In genomic region chr12:104230304-104230703, GRCh38 we compare ENCODE assay signal across 15 cellular contexts. TPM values are rescaled to one million over a fixed set of nuclear protein-coding genes. Genes with fewer than 3 reads are reported as not detected.
DNase-seq lines count a peak whose midpoint lies in the region; ATAC-seq, FAIRE-seq and TF ChIP-seq lines count a peak whose summit lies in the region.
"Had no signal": no experiment of that assay in that cellular context is flagged by ENCODE, and none has a peak within 500 bp of the region (broad histone marks: within the 10 kb centered on the region; RNA-seq: fewer than 3 reads in every experiment).

No MANE protein-coding gene starts in this region.

- no peak overlapping the region for H3K4me2 ChIP-seq in neural progenitor cell
- H3K4me2 ChIP-seq: PC-9 had no signal

- peaks cover 2% of the 10 kb centered on the region for H3K36me3 Mint-ChIP-seq in neural progenitor cell

- peaks cover 11% of the 10 kb centered on the region for H3K9me3 Mint-ChIP-seq in neural progenitor cell

- no peak overlapping the region for H3K9ac ChIP-seq in neural progenitor cell

- H3K4me3 ChIP-seq in left ventricle myocardium inferior (no peak overlapping the region), neural progenitor cell (no peak overlapping the region)
- H3K4me3 ChIP-seq: PC-9, SJSA1 had no signal

- TF ChIP-seq CTCF in left ventricle myocardium inferior (IDR thresholded peaks at IDR 0.05; ENCODE audit: borderline replicate concordance) (peak; percentile 13), neural progenitor cell (IDR thresholded peaks at IDR 0.05) (peak; percentile 27)

- H3F3A ChIP-seq in neural progenitor cell (ENCODE audit: low read depth): no peaks in the 10 kb centered on the region

- H3K4me3 Mint-ChIP-seq in neural progenitor cell: no peak overlapping the region

- H3K27ac ChIP-seq in left ventricle myocardium inferior (replicated peaks) (no peak overlapping the region), neural progenitor cell (no peak overlapping the region)
- H3K27ac ChIP-seq: PC-9, SJSA1 had no signal

- peaks cover 35% of the 10 kb centered on the region for H3K9me3 ChIP-seq in left ventricle myocardium inferior (replicated peaks)
- no peaks in the 10 kb centered on the region for H3K9me3 ChIP-seq in neural progenitor cell (ENCODE audit: low read depth)

- H3K4me1 ChIP-seq in left ventricle myocardium inferior (no peaks in the 10 kb centered on the region), neural progenitor cell (no peaks in the 10 kb centered on the region)
- H3K4me1 ChIP-seq: SJSA1 had no signal

- H3K79me2 ChIP-seq in neural progenitor cell (ENCODE audit: low read depth): no peaks in the 10 kb centered on the region

- H3K27me3 ChIP-seq in left ventricle myocardium inferior (ENCODE audit: low read depth) (no peaks in the 10 kb centered on the region), neural progenitor cell (no peaks in the 10 kb centered on the region)
- H3K27me3 ChIP-seq: SJSA1 had no signal

- intact Hi-C loops in left ventricle myocardium inferior (cut with micrococcal nuclease): no loop called here
- intact Hi-C loops in Right ventricle myocardium inferior (cut with DNase I): no loop called here

- DNase-seq in left ventricle myocardium inferior (no peak), Right ventricle myocardium inferior (ENCODE audit: missing footprints) (no peak), neural progenitor cell (ENCODE audit: low spot score) (no peak), cortex of kidney (lab: John Stamatoyannopoulos, UW) (no peak)
- DNase-seq: C1 segment of cervical spinal cord, NCI-H1417, NCI-H187 treated with DMSO at 0.1 percent for 48 hours, NCI-H2171 treated with DMSO at 0.1 percent for 48 hours, PC-9 had no signal

- peak overlapping the region; percentile 26 for H2AFZ ChIP-seq in neural progenitor cell (replicated peaks)
- H2AFZ ChIP-seq: PC-9 had no signal

- FAIRE-seq in endometrium (lab: Jason Lieb, UNC): peak; percentile 60
- FAIRE-seq: A204.1 had no signal

- H3K4me1 Mint-ChIP-seq in neural progenitor cell: no peaks in the 10 kb centered on the region

- ATAC-seq in Right ventricle myocardium inferior: no peak
- ATAC-seq in HG02870 (IDR thresholded peaks at IDR 0.05; ENCODE audit: unreplicated experiment): no peak
- ATAC-seq in GM21717 (IDR thresholded peaks at IDR 0.05; ENCODE audit: unreplicated experiment): no peak
- no peak for ATAC-seq in HG03159 (IDR thresholded peaks at IDR 0.05; ENCODE audit: unreplicated experiment)

- H3K36me3 ChIP-seq in left ventricle myocardium inferior: no peaks in the 10 kb centered on the region
- H3K36me3 ChIP-seq in neural progenitor cell: no peaks in the 10 kb centered on the region
- H3K36me3 ChIP-seq: SJSA1 had no signal

- H3K27ac Mint-ChIP-seq in neural progenitor cell: no peak overlapping the region

- no peaks in the 10 kb centered on the region for H4K20me1 ChIP-seq in neural progenitor cell (ENCODE audit: low read depth)

- no peaks in the 10 kb centered on the region for H3K27me3 Mint-ChIP-seq in neural progenitor cell (ENCODE audit: insufficient read depth, low read depth)

RNA-seq across cellular contexts. Expression of gene TXNRD1, which starts 14.7 kb away (rescaled TPM):
- 98.0 TPM for total RNA-seq in left ventricle myocardium inferior
- 89.3 TPM for total RNA-seq in Right ventricle myocardium inferior
- 92.0 and 99.8 TPM in 2 replicates for total RNA-seq in neural progenitor cell (ENCODE audit: low replicate concordance)
